7 cellular contexts compared by ENCODE assay signal in the genomic region with DNA sequence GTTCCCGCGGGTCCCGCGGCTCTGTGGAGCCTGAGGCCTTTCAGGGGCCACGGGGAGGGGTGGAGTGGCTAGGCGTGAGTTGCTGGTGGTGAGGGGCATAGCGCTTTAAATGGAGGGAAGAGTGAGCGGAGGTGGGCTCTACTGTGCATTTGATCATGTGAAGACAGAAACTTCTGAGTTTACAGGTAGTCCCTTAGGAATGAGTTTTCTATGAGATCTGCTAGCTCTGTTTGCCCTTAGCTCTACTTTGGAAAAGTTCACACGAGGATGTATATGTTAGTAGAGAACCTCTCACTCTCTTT. TPM values are rescaled to one million over a fixed set of nuclear protein-coding genes. Genes with fewer than 3 reads are reported as not detected.
DNase-seq lines count a peak whose midpoint lies in the region; ATAC-seq and TF ChIP-seq lines count a peak whose summit lies in the region.

No MANE protein-coding gene starts in this region.

- no peaks in the 10 kb centered on the region for H3K9me3 Mint-ChIP-seq in HFFc6
- H3K9me3 Mint-ChIP-seq in activated naive CD8-positive, alpha-beta T cell treated with anti-CD3 and anti-CD28 coated beads, Interleukin-2, amount 50 U/mL, for 24 hours, result no peaks in the 10 kb centered on the region
- no peaks in the 10 kb centered on the region for H3K9me3 Mint-ChIP-seq in stimulated activated effector memory CD8-positive, alpha-beta T cell treated with anti-CD3 and anti-CD28 coated beads, Interleukin-12 subunit alpha, Interleukin-12 subunit beta, amount 100 ng/mL, for 72 hours

- H3K36me3 Mint-ChIP-seq in HFFc6 (ENCODE audit: low read depth), result no peaks in the 10 kb centered on the region
- no peaks in the 10 kb centered on the region for H3K36me3 Mint-ChIP-seq in activated naive CD8-positive, alpha-beta T cell treated with anti-CD3 and anti-CD28 coated beads, Interleukin-2, amount 50 U/mL, for 24 hours (ENCODE audit: low read depth)
- H3K36me3 Mint-ChIP-seq in stimulated activated effector memory CD8-positive, alpha-beta T cell treated with anti-CD3 and anti-CD28 coated beads, Interleukin-12 subunit alpha, Interleukin-12 subunit beta, amount 100 ng/mL, for 72 hours, result no peaks in the 10 kb centered on the region

- H3K27me3 Mint-ChIP-seq in HFFc6 (ENCODE audit: insufficient read depth), result peaks cover 6% of the 10 kb centered on the region
- no peaks in the 10 kb centered on the region for H3K27me3 Mint-ChIP-seq in activated naive CD8-positive, alpha-beta T cell treated with anti-CD3 and anti-CD28 coated beads, Interleukin-2, amount 50 U/mL, for 24 hours

- no peak for TF ChIP-seq CTCF in HFFc6 (IDR thresholded peaks at IDR 0.05)

- H3K9me3 ChIP-seq in iPS-18c (ENCODE audit: control insufficient read depth, insufficient read depth, low read length), result no peaks in the 10 kb centered on the region

- peaks cover 42% of the 10 kb centered on the region for H3K4me1 Mint-ChIP-seq in HFFc6 (ENCODE audit: low read depth)
- H3K4me1 Mint-ChIP-seq in activated naive CD8-positive, alpha-beta T cell treated with anti-CD3 and anti-CD28 coated beads, Interleukin-2, amount 50 U/mL, for 24 hours, result peaks cover 30% of the 10 kb centered on the region
- peaks cover 10% of the 10 kb centered on the region for H3K4me1 Mint-ChIP-seq in stimulated activated effector memory CD8-positive, alpha-beta T cell treated with anti-CD3 and anti-CD28 coated beads, Interleukin-12 subunit alpha, Interleukin-12 subunit beta, amount 100 ng/mL, for 72 hours

- peak overlapping the region; percentile 93 for H3K4me3 ChIP-seq in iPS-18c (ENCODE audit: insufficient read depth, low read depth, low read length)

- no peak overlapping the region for H3K27ac Mint-ChIP-seq in HFFc6
- no peak overlapping the region for H3K27ac Mint-ChIP-seq in activated naive CD8-positive, alpha-beta T cell treated with anti-CD3 and anti-CD28 coated beads, Interleukin-2, amount 50 U/mL, for 24 hours
- H3K27ac Mint-ChIP-seq in stimulated activated effector memory CD8-positive, alpha-beta T cell treated with anti-CD3 and anti-CD28 coated beads, Interleukin-12 subunit alpha, Interleukin-12 subunit beta, amount 100 ng/mL, for 72 hours, result no peak overlapping the region

- no peak for ATAC-seq in activated naive CD8-positive, alpha-beta T cell treated with anti-CD3 and anti-CD28 coated beads, Interleukin-2, amount 50 U/mL, for 24 hours
- ATAC-seq in stimulated activated effector memory CD8-positive, alpha-beta T cell treated with anti-CD3 and anti-CD28 coated beads, Interleukin-12 subunit alpha, Interleukin-12 subunit beta, amount 100 ng/mL, for 72 hours, result no peak
- no peak for ATAC-seq in HG02588 (IDR thresholded peaks at IDR 0.05; ENCODE audit: unreplicated experiment)

- DNase-seq in HFFc6 (no peak), 8988T (no peak), COR-L47 (lab: John Stamatoyannopoulos, UW) (no peak)
- no peak for DNase-seq in activated naive CD8-positive, alpha-beta T cell treated with anti-CD3 and anti-CD28 coated beads, Interleukin-2, amount 50 U/mL, for 24 hours
- DNase-seq in stimulated activated effector memory CD8-positive, alpha-beta T cell treated with anti-CD3 and anti-CD28 coated beads, Interleukin-12 subunit alpha, Interleukin-12 subunit beta, amount 100 ng/mL, for 72 hours (ENCODE audit: low spot score in 2 of 2), result no peak

- H3K4me3 Mint-ChIP-seq in HFFc6, result peak overlapping the region; percentile 89
- peak overlapping the region; percentile 78 for H3K4me3 Mint-ChIP-seq in activated naive CD8-positive, alpha-beta T cell treated with anti-CD3 and anti-CD28 coated beads, Interleukin-2, amount 50 U/mL, for 24 hours
- peak overlapping the region; percentile 72 for H3K4me3 Mint-ChIP-seq in stimulated activated effector memory CD8-positive, alpha-beta T cell treated with anti-CD3 and anti-CD28 coated beads, Interleukin-12 subunit alpha, Interleukin-12 subunit beta, amount 100 ng/mL, for 72 hours

RNA-seq across cellular contexts. Expression of a gene that starts 0.6 kb away (rescaled TPM):
- total RNA-seq in HFFc6 (2021; fragmentation: NEBNext Ultra II Directional; extraction: Animal tissue kit (Norgen Biotek cat#: 25700)), result 1 to 10 TPM in 5 of 6 experiments, under 1 TPM in 1; 1.00 to 1.7 (median 1.2) TPM
